Comparison of ENCODE assay signal across 18 cellular contexts in genomic region chr2:137693521-137693920, GRCh38.
A peak's percentile ranks its signal among the peaks of the same experiment; 100 is the strongest.
DNase-seq lines count a peak whose midpoint lies in the region; ATAC-seq and TF ChIP-seq lines count a peak whose summit lies in the region.
"Had no signal": no experiment of that assay in that cellular context is flagged by ENCODE, and none has a peak within 500 bp of the region (broad histone marks: within the 10 kb centered on the region; RNA-seq: fewer than 3 reads in every experiment).

No MANE protein-coding gene starts in this region.

- H4K91ac ChIP-seq in neuronal stem cell (ENCODE audit: low read depth, low read length, poor library complexity) = no peak overlapping the region

- ATAC-seq in GM18870 (IDR thresholded peaks at IDR 0.05; ENCODE audit: unreplicated experiment) (peak; percentile 52), HG03135 (IDR thresholded peaks at IDR 0.05; ENCODE audit: unreplicated experiment) (peak; percentile 59), PC-3 (no peak), HG03159 (IDR thresholded peaks at IDR 0.05; ENCODE audit: unreplicated experiment) (no peak)
- ATAC-seq: activated CD4-positive, CD25-positive, alpha-beta regulatory T cell treated with anti-CD3 and anti-CD28 coated beads, Interleukin-2, amount 50 U/mL, for 24 hours; stimulated activated naive B cell treated with anti-CD40 and anti-IgM and Interleukin-4, amounts not matched to agents 10 μg/mL and 1 μg/mL and 100 μg/mL, for 72 hours had no signal

- no peaks in the 10 kb centered on the region for H3F3A ChIP-seq in PC-3 (ENCODE audit: low read length, unreplicated experiment)

- peak; percentile 52 for DNase-seq in PC-3
- peak; percentile 75 for DNase-seq in kidney tubule cell (ENCODE audit: low spot score)
- DNase-seq in activated CD4-positive, CD25-positive, alpha-beta regulatory T cell treated with anti-CD3 and anti-CD28 coated beads, Interleukin-2, amount 50 U/mL, for 72 hours = no peak
- no peak for DNase-seq in hepatic stellate cell (ENCODE audit: low spot score)
- no peak for DNase-seq in neuronal stem cell (ENCODE audit: low spot score)
- DNase-seq: effector memory CD4-positive, alpha-beta T cell; GM23248; hypothalamus; NCI-H187; NCI-H446 treated with DMSO at 0.1 percent for 48 hours; stimulated activated CD4-positive, alpha-beta T cell treated with anti-CD3 and anti-CD28 coated beads, Interleukin-12 subunit alpha, Interleukin-12 subunit beta, amount 100 ng/mL, for 4 hours; stimulated activated naive B cell treated with anti-CD40 and anti-IgM and Interleukin-4, amounts not matched to agents 10 μg/mL and 1 μg/mL and 100 μg/mL, for 72 hours; T-helper 9 cell; tibial artery had no signal

- H3K9ac ChIP-seq in PC-3 (ENCODE audit: low read length) (no peak overlapping the region), neuronal stem cell (ENCODE audit: low read depth, low read length, poor library complexity) (no peak overlapping the region)
- H3K9ac ChIP-seq: GM23248 had no signal

- H3K36me3 ChIP-seq in PC-3 (ENCODE audit: low read depth, low read length) = no peaks in the 10 kb centered on the region
- H3K36me3 ChIP-seq in neuronal stem cell (replicated peaks in 1 of 2; ENCODE audit: control insufficient read depth in 2 of 2, insufficient read depth in 2 of 2, low read length in 2 of 2) = no peaks in the 10 kb centered on the region
- H3K36me3 ChIP-seq: tibial artery had no signal

- H3K18ac ChIP-seq in neuronal stem cell (ENCODE audit: low read length) = no peak overlapping the region

- POLR2A ChIA-PET in PC-3 (lab: Charles Lee; ENCODE audit: unreplicated experiment) = no interaction called here

- H3K14ac ChIP-seq in neuronal stem cell (ENCODE audit: low read length) = no peak overlapping the region

- CTCF ChIA-PET in PC-3 (lab: Charles Lee) = no interaction called here

- intact Hi-C loops in PC-3 (cut with micrococcal nuclease) = no loop called here

- no peak overlapping the region for H2AFZ ChIP-seq in PC-3 (ENCODE audit: low read length)
- H2AFZ ChIP-seq in neuronal stem cell (ENCODE audit: low read length) = no peak overlapping the region
- H2AFZ ChIP-seq: GM23248 had no signal

- H2AK5ac ChIP-seq in neuronal stem cell (ENCODE audit: low read depth, low read length) = no peak overlapping the region

- H3K27ac ChIP-seq in PC-3 (ENCODE audit: low read length) = no peak overlapping the region; the same call in 1 of the 2 replicates
- H3K27ac ChIP-seq in neuronal stem cell (replicated peaks; ENCODE audit: low read length) = no peak overlapping the region
- H3K27ac ChIP-seq: GM23248, tibial artery had no signal

- H3K4me2 ChIP-seq in PC-3 (ENCODE audit: low read length) (no peak overlapping the region), neuronal stem cell (ENCODE audit: insufficient read depth, low read length, poor library complexity, severe bottlenecking) (no peak overlapping the region)

- no peak overlapping the region for H3K23ac ChIP-seq in neuronal stem cell (ENCODE audit: low read depth, low read length, poor library complexity)

- no peak overlapping the region for H3K4ac ChIP-seq in neuronal stem cell (ENCODE audit: low read length)

- no TSS peak for BruUV-seq in PC-3 (replicated peaks; lab: Mats Ljungman, UMichigan)

- no peaks in the 10 kb centered on the region for H3K79me1 ChIP-seq in neuronal stem cell (ENCODE audit: low read depth, low read length)

- H3K4me1 ChIP-seq in PC-3 (ENCODE audit: insufficient read depth, low read length) (peaks cover 3% of the 10 kb centered on the region; the same call in 1 of the 2 replicates), neuronal stem cell (ENCODE audit: control insufficient read depth in 2 of 2, insufficient read depth in 1 of 2, low read depth in 1 of 2, low read length in 2 of 2) (no peaks in the 10 kb centered on the region)
- H3K4me1 ChIP-seq: tibial artery had no signal

- no peaks in the 10 kb centered on the region for H3K79me2 ChIP-seq in PC-3 (ENCODE audit: low read length)

- no peak overlapping the region for H2BK5ac ChIP-seq in neuronal stem cell (ENCODE audit: low read length)

- H3K9me3 ChIP-seq in PC-3 (ENCODE audit: low read length) (no peaks in the 10 kb centered on the region), neuronal stem cell (replicated peaks in 1 of 2; ENCODE audit: control insufficient read depth in 2 of 2, insufficient read depth in 1 of 2, low read depth in 1 of 2, low read length in 2 of 2) (no peaks in the 10 kb centered on the region)
- H3K9me3 ChIP-seq: tibial artery had no signal

- WGBS in neuronal stem cell (ENCODE audit: extremely low coverage in 2 of 2, insufficient read length in 2 of 2, insufficient replicate concordance in 1 of 2), 2 donors = no CpG with 5 or more reads among the region's 2 CpGs

- H4K8ac ChIP-seq in neuronal stem cell (ENCODE audit: low read depth, low read length) = no peak overlapping the region

- H3K27me3 ChIP-seq in PC-3 (ENCODE audit: low read length) (no peaks in the 10 kb centered on the region), neuronal stem cell (ENCODE audit: control insufficient read depth in 3 of 3, insufficient read depth in 3 of 3, low read depth in 1 of 3, low read length in 3 of 3) (no peaks in the 10 kb centered on the region)
- H3K27me3 ChIP-seq: tibial artery had no signal

- no peak for TF ChIP-seq CTCF in PC-3 (conservative IDR thresholded peaks at IDR 0.05; ENCODE audit: low read depth, low read length)

- H2BK120ac ChIP-seq in neuronal stem cell (ENCODE audit: low read depth, low read length) = no peak overlapping the region

- H2BK15ac ChIP-seq in neuronal stem cell (ENCODE audit: low read length) = no peak overlapping the region

- H3K4me3 ChIP-seq in PC-3 (ENCODE audit: low read length) = no peak overlapping the region
- no peak overlapping the region for H3K4me3 ChIP-seq in neuronal stem cell (ENCODE audit: low read length in 2 of 2)
- H3K4me3 ChIP-seq: GM23248, tibial artery had no signal

- no peaks in the 10 kb centered on the region for H3K9me2 ChIP-seq in PC-3 (replicated peaks; ENCODE audit: low read length)

- H4K20me1 ChIP-seq in PC-3 (ENCODE audit: low read length) = no peaks in the 10 kb centered on the region

- H2BK12ac ChIP-seq in neuronal stem cell (ENCODE audit: low read length) = no peak overlapping the region

Comparison
In these comparisons a context has a peak if more than half of its experiments do, and no peak if none do; other contexts are left out.
1. ATAC-seq: peak in GM18870 (single experiment) and HG03135 (single experiment); none in PC-3 (single experiment) and HG03159 (single experiment).
2. DNase-seq: peak in PC-3 (single experiment) and kidney tubule cell (single experiment); none in activated CD4-positive, CD25-positive, alpha-beta regulatory T cell treated with anti-CD3 and anti-CD28 coated beads, Interleukin-2, amount 50 U/mL, for 72 hours (single experiment), hepatic stellate cell (single experiment) and neuronal stem cell (single experiment).